ENCODE assay signal across 1 cellular context in genomic region chr16:21301168-21301894, GRCh38.
A peak's percentile ranks its signal among the peaks of the same experiment; 100 is the strongest.
TF ChIP-seq lines count a peak whose summit lies in the region.

No MANE protein-coding gene starts in this region.

TF ChIP-seq in HepG2, 621 proteins besides CTCF, POLR2A, EP300 and RAD21 (continued from another document and continues in another):
- TF ChIP-seq ZNF318 (CRISPR knock-in tag; IDR thresholded peaks at IDR 0.05), result peak; percentile 97
- TF ChIP-seq, protein P1, sequence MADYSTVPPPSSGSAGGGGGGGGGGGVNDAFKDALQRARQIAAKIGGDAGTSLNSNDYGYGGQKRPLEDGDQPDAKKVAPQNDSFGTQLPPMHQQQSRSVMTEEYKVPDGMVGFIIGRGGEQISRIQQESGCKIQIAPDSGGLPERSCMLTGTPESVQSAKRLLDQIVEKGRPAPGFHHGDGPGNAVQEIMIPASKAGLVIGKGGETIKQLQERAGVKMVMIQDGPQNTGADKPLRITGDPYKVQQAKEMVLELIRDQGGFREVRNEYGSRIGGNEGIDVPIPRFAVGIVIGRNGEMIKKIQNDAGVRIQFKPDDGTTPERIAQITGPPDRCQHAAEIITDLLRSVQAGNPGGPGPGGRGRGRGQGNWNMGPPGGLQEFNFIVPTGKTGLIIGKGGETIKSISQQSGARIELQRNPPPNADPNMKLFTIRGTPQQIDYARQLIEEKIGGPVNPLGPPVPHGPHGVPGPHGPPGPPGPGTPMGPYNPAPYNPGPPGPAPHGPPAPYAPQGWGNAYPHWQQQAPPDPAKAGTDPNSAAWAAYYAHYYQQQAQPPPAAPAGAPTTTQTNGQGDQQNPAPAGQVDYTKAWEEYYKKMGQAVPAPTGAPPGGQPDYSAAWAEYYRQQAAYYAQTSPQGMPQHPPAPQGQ (CRISPR knock-in tag; IDR thresholded peaks at IDR 0.05; ENCODE audit: borderline replicate concordance), result no peak
- TF ChIP-seq NR1H2 (CRISPR knock-in tag; IDR thresholded peaks at IDR 0.05; ENCODE audit: borderline replicate concordance, low read depth), result peak; percentile 94; the same call in 1 of the 2 replicates
- TF ChIP-seq RCOR2 (CRISPR knock-in tag; IDR thresholded peaks at IDR 0.05), result peak; percentile 36; the same call in 1 of the 2 replicates
- TF ChIP-seq IKZF1 (IDR thresholded peaks at IDR 0.05), result no peak
- no peak; the same call in 1 of the 2 replicates for TF ChIP-seq ZNF547 (CRISPR knock-in tag; IDR thresholded peaks at IDR 0.05)
- TF ChIP-seq TBX3 (IDR thresholded peaks at IDR 0.05; ENCODE audit: borderline replicate concordance), result 0 out of 2 replicates have a peak, but pooled peaks have one; percentile 40
- peak; percentile 99 for TF ChIP-seq NRL (CRISPR knock-in tag; IDR thresholded peaks at IDR 0.05; ENCODE audit: borderline replicate concordance)
- TF ChIP-seq, protein P2, sequence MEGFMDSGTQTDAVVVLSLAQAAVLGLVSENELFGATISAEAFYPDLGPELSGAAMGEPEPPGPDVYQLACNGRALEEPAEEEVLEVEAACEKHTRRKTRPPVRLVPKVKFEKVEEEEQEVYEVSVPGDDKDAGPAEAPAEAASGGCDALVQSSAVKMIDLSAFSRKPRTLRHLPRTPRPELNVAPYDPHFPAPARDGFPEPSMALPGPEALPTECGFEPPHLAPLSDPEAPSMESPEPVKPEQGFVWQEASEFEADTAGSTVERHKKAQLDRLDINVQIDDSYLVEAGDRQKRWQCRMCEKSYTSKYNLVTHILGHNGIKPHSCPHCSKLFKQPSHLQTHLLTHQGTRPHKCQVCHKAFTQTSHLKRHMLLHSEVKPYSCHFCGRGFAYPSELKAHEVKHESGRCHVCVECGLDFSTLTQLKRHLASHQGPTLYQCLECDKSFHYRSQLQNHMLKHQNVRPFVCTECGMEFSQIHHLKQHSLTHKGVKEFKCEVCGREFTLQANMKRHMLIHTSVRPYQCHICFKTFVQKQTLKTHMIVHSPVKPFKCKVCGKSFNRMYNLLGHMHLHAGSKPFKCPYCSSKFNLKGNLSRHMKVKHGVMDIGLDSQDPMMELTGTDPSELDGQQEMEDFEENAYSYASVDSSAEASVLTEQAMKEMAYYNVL (CRISPR knock-in tag; IDR thresholded peaks at IDR 0.05; ENCODE audit: borderline replicate concordance), result peak; percentile 77; the same call in 1 of the 2 replicates
- TF ChIP-seq KDM5A (IDR thresholded peaks at IDR 0.05; ENCODE audit: borderline replicate concordance, low read length), result no peak
- TF ChIP-seq ZKSCAN1 (IDR thresholded peaks at IDR 0.05; ENCODE audit: low read length), result no peak
- TF ChIP-seq ZNF264 (CRISPR knock-in tag; IDR thresholded peaks at IDR 0.05), result peak; percentile 54; the same call in 1 of the 2 replicates
- TF ChIP-seq ZMYM3 (CRISPR knock-in tag; IDR thresholded peaks at IDR 0.05), result peak; percentile 80; the same call in 1 of the 2 replicates
- TF ChIP-seq MTF1 (CRISPR knock-in tag; IDR thresholded peaks at IDR 0.05), result peak; percentile 77
- peak; percentile 94; the same call in 1 of the 2 replicates for TF ChIP-seq ZZZ3 (CRISPR knock-in tag; IDR thresholded peaks at IDR 0.05; ENCODE audit: borderline replicate concordance)
- 0 out of 2 replicates have a peak, but pooled peaks have one; percentile 49 for TF ChIP-seq ONECUT2 (CRISPR knock-in tag; IDR thresholded peaks at IDR 0.05)
- TF ChIP-seq TAF1 (CRISPR knock-in tag; IDR thresholded peaks at IDR 0.05), result peak; percentile 70
- peak; percentile 86; the same call in 1 of the 2 replicates for TF ChIP-seq ATAD3A (CRISPR knock-in tag; IDR thresholded peaks at IDR 0.05)
- 0 out of 2 replicates have a peak, but pooled peaks have one; percentile 79 for TF ChIP-seq ZNF20 (CRISPR knock-in tag; IDR thresholded peaks at IDR 0.05)
- 0 out of 2 replicates have a peak, but pooled peaks have one; percentile 22 for TF ChIP-seq ZBTB3 (CRISPR knock-in tag; IDR thresholded peaks at IDR 0.05; ENCODE audit: borderline replicate concordance, low read depth)
- TF ChIP-seq, protein P3, sequence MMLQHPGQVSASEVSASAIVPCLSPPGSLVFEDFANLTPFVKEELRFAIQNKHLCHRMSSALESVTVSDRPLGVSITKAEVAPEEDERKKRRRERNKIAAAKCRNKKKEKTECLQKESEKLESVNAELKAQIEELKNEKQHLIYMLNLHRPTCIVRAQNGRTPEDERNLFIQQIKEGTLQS (CRISPR knock-in tag; IDR thresholded peaks at IDR 0.05), result 0 out of 2 replicates have a peak, but pooled peaks have one; percentile 55
- peak; percentile 90; the same call in 1 of the 2 replicates for TF ChIP-seq ZNF512B (CRISPR knock-in tag; IDR thresholded peaks at IDR 0.05; ENCODE audit: borderline replicate concordance)
- TF ChIP-seq ZFP36L2 (CRISPR knock-in tag; IDR thresholded peaks at IDR 0.05), result no peak
- TF ChIP-seq, protein P4, sequence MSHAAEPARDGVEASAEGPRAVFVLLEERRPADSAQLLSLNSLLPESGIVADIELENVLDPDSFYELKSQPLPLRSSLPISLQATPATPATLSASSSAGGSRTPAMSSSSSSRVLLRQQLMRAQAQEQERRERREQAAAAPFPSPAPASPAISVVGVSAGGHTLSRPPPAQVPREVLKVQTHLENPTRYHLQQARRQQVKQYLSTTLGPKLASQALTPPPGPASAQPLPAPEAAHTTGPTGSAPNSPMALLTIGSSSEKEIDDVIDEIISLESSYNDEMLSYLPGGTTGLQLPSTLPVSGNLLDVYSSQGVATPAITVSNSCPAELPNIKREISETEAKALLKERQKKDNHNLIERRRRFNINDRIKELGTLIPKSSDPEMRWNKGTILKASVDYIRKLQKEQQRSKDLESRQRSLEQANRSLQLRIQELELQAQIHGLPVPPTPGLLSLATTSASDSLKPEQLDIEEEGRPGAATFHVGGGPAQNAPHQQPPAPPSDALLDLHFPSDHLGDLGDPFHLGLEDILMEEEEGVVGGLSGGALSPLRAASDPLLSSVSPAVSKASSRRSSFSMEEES (CRISPR knock-in tag; IDR thresholded peaks at IDR 0.05), result peak; percentile 28; the same call in 1 of the 2 replicates
- TF ChIP-seq ZNF30 (CRISPR knock-in tag; IDR thresholded peaks at IDR 0.05), result no peak
- TF ChIP-seq ZFAT (CRISPR knock-in tag; conservative IDR thresholded peaks at IDR 0.05), result 0 out of 2 replicates have a peak, but pooled peaks have one; percentile 85
- TF ChIP-seq SAFB2 (CRISPR knock-in tag; IDR thresholded peaks at IDR 0.05; ENCODE audit: borderline replicate concordance, low read depth), result peak; percentile 80
- TF ChIP-seq SYNCRIP (IDR thresholded peaks at IDR 0.05; ENCODE audit: insufficient read depth, low read depth, low read length), result no peak
- TF ChIP-seq PLRG1 (conservative IDR thresholded peaks at IDR 0.05), result no peak
- no peak for TF ChIP-seq HNRNPUL1 (IDR thresholded peaks at IDR 0.05; ENCODE audit: low read depth, low read length)
- TF ChIP-seq IRF2 (CRISPR knock-in tag; IDR thresholded peaks at IDR 0.05), result peak; percentile 70
- no peak for TF ChIP-seq GLI4 (CRISPR knock-in tag; IDR thresholded peaks at IDR 0.05; ENCODE audit: borderline replicate concordance)
- peak; percentile 84 for TF ChIP-seq FOXO1 (CRISPR knock-in tag; IDR thresholded peaks at IDR 0.05)
- peak; percentile 40; the same call in 1 of the 2 replicates for TF ChIP-seq ZNF441 (CRISPR knock-in tag; IDR thresholded peaks at IDR 0.05; ENCODE audit: borderline replicate concordance)
- no peak; the same call in 1 of the 2 replicates for TF ChIP-seq CHD4 (IDR thresholded peaks at IDR 0.05; ENCODE audit: borderline replicate concordance, low read length)
- TF ChIP-seq, protein P5, sequence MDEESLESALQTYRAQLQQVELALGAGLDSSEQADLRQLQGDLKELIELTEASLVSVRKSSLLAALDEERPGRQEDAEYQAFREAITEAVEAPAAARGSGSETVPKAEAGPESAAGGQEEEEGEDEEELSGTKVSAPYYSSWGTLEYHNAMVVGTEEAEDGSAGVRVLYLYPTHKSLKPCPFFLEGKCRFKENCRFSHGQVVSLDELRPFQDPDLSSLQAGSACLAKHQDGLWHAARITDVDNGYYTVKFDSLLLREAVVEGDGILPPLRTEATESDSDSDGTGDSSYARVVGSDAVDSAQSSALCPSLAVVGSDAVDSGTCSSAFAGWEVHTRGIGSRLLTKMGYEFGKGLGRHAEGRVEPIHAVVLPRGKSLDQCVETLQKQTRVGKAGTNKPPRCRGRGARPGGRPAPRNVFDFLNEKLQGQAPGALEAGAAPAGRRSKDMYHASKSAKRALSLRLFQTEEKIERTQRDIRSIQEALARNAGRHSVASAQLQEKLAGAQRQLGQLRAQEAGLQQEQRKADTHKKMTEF (CRISPR knock-in tag; IDR thresholded peaks at IDR 0.05), result peak; percentile 84; the same call in 1 of the 2 replicates
- peak; percentile 93 for TF ChIP-seq ZSCAN31 (CRISPR knock-in tag; IDR thresholded peaks at IDR 0.05; ENCODE audit: low read depth)
- TF ChIP-seq SALL1 (CRISPR knock-in tag; IDR thresholded peaks at IDR 0.05), result peak; percentile 91
- TF ChIP-seq RELA (CRISPR knock-in tag; IDR thresholded peaks at IDR 0.05), result 0 out of 2 replicates have a peak, but pooled peaks have one; percentile 73
- peak; percentile 79; the same call in 1 of the 2 replicates for TF ChIP-seq ZSCAN22 (CRISPR knock-in tag; IDR thresholded peaks at IDR 0.05)
- TF ChIP-seq DBP (CRISPR knock-in tag; IDR thresholded peaks at IDR 0.05; ENCODE audit: not compliant biosample characterization), result peak; percentile 82
- TF ChIP-seq, protein P6, sequence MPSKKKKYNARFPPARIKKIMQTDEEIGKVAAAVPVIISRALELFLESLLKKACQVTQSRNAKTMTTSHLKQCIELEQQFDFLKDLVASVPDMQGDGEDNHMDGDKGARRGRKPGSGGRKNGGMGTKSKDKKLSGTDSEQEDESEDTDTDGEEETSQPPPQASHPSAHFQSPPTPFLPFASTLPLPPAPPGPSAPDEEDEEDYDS (CRISPR knock-in tag; IDR thresholded peaks at IDR 0.05), result peak; percentile 57; the same call in 1 of the 2 replicates
